9 cellular contexts compared by ENCODE assay signal in genomic region chr17:45292696-45293412, GRCh38. TPM values are rescaled to one million over a fixed set of nuclear protein-coding genes. Genes with fewer than 3 reads are reported as not detected.
DNase-seq lines count a peak whose midpoint lies in the region; ATAC-seq and TF ChIP-seq lines count a peak whose summit lies in the region.
"Had no signal": no experiment of that assay in that cellular context is flagged by ENCODE, and none has a peak within 500 bp of the region (broad histone marks: within the 10 kb centered on the region; RNA-seq: fewer than 3 reads in every experiment).

No MANE protein-coding gene starts in this region.

- H3K27me3 ChIP-seq in layer of hippocampus (ENCODE audit: control insufficient read depth, insufficient read depth, low read length) = no peaks in the 10 kb centered on the region
- no peaks in the 10 kb centered on the region for H3K27me3 ChIP-seq in stomach

- TF ChIP-seq POLR2A in stomach (IDR thresholded peaks at IDR 0.05) = no peak

- TF ChIP-seq EP300 in stomach (IDR thresholded peaks at IDR 0.05) = no peak

- no peaks in the 10 kb centered on the region for H3K27me3 Mint-ChIP-seq in activated naive CD8-positive, alpha-beta T cell treated with anti-CD3 and anti-CD28 coated beads, Interleukin-2, amount 10 ng/mL, durations not matched to agents 7 days and 5 days

- WGBS in stomach, 5 donors = 58 to 68% (median 63%) methylated on average over 10 to 12 of the region's 12 CpGs

- no peak overlapping the region for H3K4me3 Mint-ChIP-seq in activated naive CD8-positive, alpha-beta T cell treated with anti-CD3 and anti-CD28 coated beads, Interleukin-2, amount 10 ng/mL, durations not matched to agents 7 days and 5 days

- POLR2A ChIA-PET in activated naive CD8-positive, alpha-beta T cell treated with anti-CD3 and anti-CD28 coated beads, Interleukin-2, amount 10 ng/mL, durations not matched to agents 7 days and 5 days (lab: Charles Lee) = interaction anchor here (0.6 to 1.7 kb wide), 3 partner anchors 10 to 45 kb away, joined by 3 to 6 read pairs (median 5); partner anchors contain the start of gene MAP3K14

- ATAC-seq in activated naive CD8-positive, alpha-beta T cell treated with anti-CD3 and anti-CD28 coated beads, Interleukin-2, amount 10 ng/mL, durations not matched to agents 7 days and 5 days (ENCODE audit: low read depth) = no peak

- H3K9me3 Mint-ChIP-seq in activated naive CD8-positive, alpha-beta T cell treated with anti-CD3 and anti-CD28 coated beads, Interleukin-2, amount 10 ng/mL, durations not matched to agents 7 days and 5 days = no peaks in the 10 kb centered on the region

- H3K27ac ChIP-seq in layer of hippocampus (ENCODE audit: low read depth, low read length) (peak overlapping the region; percentile 24), stomach (peak overlapping the region; percentile 65 to 88 (median 85))

- intact Hi-C loops in stomach (cut with DNase I; ENCODE audit: low total_unique reads) = no loop called here

- H3K4me1 ChIP-seq in stomach = peaks cover 96 to 100% (median 100%) of the 10 kb centered on the region in 4 donors

- peak overlapping the region; percentile 13 for H3K27ac Mint-ChIP-seq in activated naive CD8-positive, alpha-beta T cell treated with anti-CD3 and anti-CD28 coated beads, Interleukin-2, amount 10 ng/mL, durations not matched to agents 7 days and 5 days

- H3K9me3 ChIP-seq in stomach = no peaks in the 10 kb centered on the region

- TF ChIP-seq CTCF in stomach (IDR thresholded peaks at IDR 0.05) = no peak

- H3K36me3 Mint-ChIP-seq in activated naive CD8-positive, alpha-beta T cell treated with anti-CD3 and anti-CD28 coated beads, Interleukin-2, amount 10 ng/mL, durations not matched to agents 7 days and 5 days = peaks cover 20% of the 10 kb centered on the region

- H3K4me1 Mint-ChIP-seq in activated naive CD8-positive, alpha-beta T cell treated with anti-CD3 and anti-CD28 coated beads, Interleukin-2, amount 10 ng/mL, durations not matched to agents 7 days and 5 days = peaks cover 58% of the 10 kb centered on the region

- H3K36me3 ChIP-seq in stomach = peaks cover 12 to 24% (median 24%) of the 10 kb centered on the region in 4 donors

- peak; percentile 44 for DNase-seq in NCI-H524 treated with DMSO at 0.1 percent for 48 hours (lab: John Stamatoyannopoulos, UW)
- no peak for DNase-seq in activated naive CD8-positive, alpha-beta T cell treated with anti-CD3 and anti-CD28 coated beads, Interleukin-2, amount 10 ng/mL, durations not matched to agents 7 days and 5 days
- no peak for DNase-seq in stomach
- no peak for DNase-seq in DMS79 (lab: John Stamatoyannopoulos, UW)
- DNase-seq in SW480 (ENCODE audit: low spot score) = no peak
- DNase-seq in hippocampal formation (lab: John Stamatoyannopoulos, UW) = no peak
- DNase-seq: NCI-H1436 had no signal

- no peak overlapping the region for H3K4me3 ChIP-seq in stomach

RNA-seq across cellular contexts. Expression of gene MAP3K14, which starts 24.0 kb away (rescaled TPM):
- 10 to 100 TPM; 25.9 to 33.7 TPM for total RNA-seq in activated naive CD8-positive, alpha-beta T cell treated with anti-CD3 and anti-CD28 coated beads, Interleukin-2, amount 10 ng/mL, durations not matched to agents 7 days and 5 days
- 10 to 100 TPM in 2 of 5 donors, 1 to 10 TPM in 3; 1.2 to 17.7 (median 9.7) TPM for total RNA-seq in stomach
- polyA plus RNA-seq in stomach = 10 to 100 TPM in 1 of 3 donors, 1 to 10 TPM in 2; 6.3 to 11.0 (median 6.4) TPM

RNA-seq across cellular contexts. Expression of gene SPATA32, which starts 31.0 kb away (rescaled TPM):
- total RNA-seq in activated naive CD8-positive, alpha-beta T cell treated with anti-CD3 and anti-CD28 coated beads, Interleukin-2, amount 10 ng/mL, durations not matched to agents 7 days and 5 days = under 1 TPM; 0.53 to 0.65 TPM
- not detected for total RNA-seq in stomach
- polyA plus RNA-seq in stomach = not detected
- total RNA-seq: SK-MEL-5 had no signal
